Comparison of ENCODE assay signal across 6 cellular contexts in the genomic region with DNA sequence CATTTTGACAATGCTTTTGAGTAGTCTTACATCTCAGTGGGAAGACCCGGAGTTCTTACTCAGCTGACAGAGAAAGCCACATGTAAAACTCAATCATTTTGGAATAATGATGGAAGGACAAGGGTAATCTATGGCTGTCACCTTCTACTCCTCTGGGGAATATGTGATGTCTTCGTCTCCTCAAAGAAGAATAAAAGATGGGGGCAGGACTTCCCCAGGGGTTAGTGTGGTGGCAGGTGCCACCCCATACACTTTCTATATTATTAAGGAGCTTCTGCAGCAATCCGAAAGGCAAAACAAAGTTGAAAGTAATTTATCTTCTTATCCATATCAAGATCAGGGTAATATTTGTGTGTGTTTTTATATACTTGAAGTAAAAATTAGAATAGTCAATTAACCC.
"Had no signal": no experiment of that assay in that cellular context is flagged by ENCODE, and none has a peak within 500 bp of the region (broad histone marks: within the 10 kb centered on the region; RNA-seq: fewer than 3 reads in every experiment).

No MANE protein-coding gene starts in this region.

- ATAC-seq: K562 had no signal

- H3K4me3 ChIP-seq: GM23248, K562 had no signal

- H3K9ac ChIP-seq: GM23248 had no signal

- H3K9me3 Mint-ChIP-seq: H9 had no signal

- DNase-seq: GM23248, H9, HCEC 1CT, IMR-90, KG1 had no signal

- H3K27ac ChIP-seq: GM23248 had no signal

- H3K4me3 Mint-ChIP-seq: H9 had no signal

- H2AFZ ChIP-seq: GM23248 had no signal
